ENCODE assay signal across 26 cellular contexts in genomic region chr11:74568028-74568427, GRCh38. TPM values are rescaled to one million over a fixed set of nuclear protein-coding genes. Genes with fewer than 3 reads are reported as not detected.
A peak's percentile ranks its signal among the peaks of the same experiment; 100 is the strongest.
DNase-seq lines count a peak whose midpoint lies in the region; ATAC-seq, FAIRE-seq and TF ChIP-seq lines count a peak whose summit lies in the region.
"Had no signal": no experiment of that assay in that cellular context is flagged by ENCODE, and none has a peak within 500 bp of the region (broad histone marks: within the 10 kb centered on the region; RNA-seq: fewer than 3 reads in every experiment).

No MANE protein-coding gene starts in this region.

- no peaks in the 10 kb centered on the region for H3K36me3 Mint-ChIP-seq in glutamatergic neuron (ENCODE audit: unreplicated experiment)
- no peaks in the 10 kb centered on the region for H3K36me3 Mint-ChIP-seq in nephron (ENCODE audit: low read depth)
- H3K36me3 Mint-ChIP-seq: CD14-positive monocyte; CD4-positive, alpha-beta memory T cell; CD4-positive, CD25-positive, alpha-beta regulatory T cell; CD8-positive, alpha-beta memory T cell had no signal

- H3K4me1 ChIP-seq in OCI-LY3 (ENCODE audit: low read length) (peaks cover 28% of the 10 kb centered on the region), right lobe of liver (peaks cover 0 to 27% (median 0%) of the 10 kb centered on the region in 4 donors), upper lobe of left lung (no peaks in the 10 kb centered on the region)
- H3K4me1 ChIP-seq: BE2C, BLaER1 had no signal

- peaks cover 3% of the 10 kb centered on the region for H3K4me1 Mint-ChIP-seq in glutamatergic neuron (ENCODE audit: low read depth, unreplicated experiment)
- H3K4me1 Mint-ChIP-seq in nephron, result peaks cover 3% of the 10 kb centered on the region
- H3K4me1 Mint-ChIP-seq: CD14-positive monocyte; CD4-positive, alpha-beta memory T cell; CD4-positive, CD25-positive, alpha-beta regulatory T cell; CD8-positive, alpha-beta memory T cell had no signal

- FAIRE-seq in frontal cortex (lab: Jason Lieb, UNC), result no peak
- FAIRE-seq: A204.1, G401.6, GM12891, GM19239 had no signal

- H3K9ac ChIP-seq in OCI-LY3 (ENCODE audit: low read length), result no peak overlapping the region
- H3K9ac ChIP-seq: BLaER1 had no signal

- H3K9me3 Mint-ChIP-seq in glutamatergic neuron (ENCODE audit: unreplicated experiment) (no peaks in the 10 kb centered on the region), nephron (no peaks in the 10 kb centered on the region)
- H3K9me3 Mint-ChIP-seq: CD14-positive monocyte; CD4-positive, alpha-beta memory T cell had no signal

- no peaks in the 10 kb centered on the region for H4K20me1 ChIP-seq in OCI-LY3 (ENCODE audit: insufficient read depth, low read length)
- H4K20me1 ChIP-seq: BLaER1 had no signal

- 0 out of 2 replicates have a peak, but pooled peaks cover 4% of the 10 kb centered on the region for H3K27me3 ChIP-seq in OCI-LY3 (ENCODE audit: low read depth, low read length)
- no peaks in the 10 kb centered on the region for H3K27me3 ChIP-seq in right lobe of liver
- H3K27me3 ChIP-seq in upper lobe of left lung, result no peaks in the 10 kb centered on the region
- H3K27me3 ChIP-seq: BE2C, BLaER1 had no signal

- no peak overlapping the region for H2AFZ ChIP-seq in OCI-LY3 (ENCODE audit: low read depth, low read length)

- H3K9me3 ChIP-seq in OCI-LY3 (ENCODE audit: insufficient read depth, low read length) (no peaks in the 10 kb centered on the region), right lobe of liver (no peaks in the 10 kb centered on the region), upper lobe of left lung (no peaks in the 10 kb centered on the region)
- H3K9me3 ChIP-seq: BE2C, BLaER1 had no signal

- H3K4me2 ChIP-seq in OCI-LY3 (ENCODE audit: low read length), result peak overlapping the region; percentile 6; the same call in 1 of the 2 replicates
- H3K4me2 ChIP-seq: BLaER1 had no signal

- H3K4me3 ChIP-seq in OCI-LY3 (ENCODE audit: low read length) (no peak overlapping the region), right lobe of liver (no peak overlapping the region), upper lobe of left lung (no peak overlapping the region)
- H3K4me3 ChIP-seq: BLaER1 had no signal

- no peaks in the 10 kb centered on the region for H3K79me2 ChIP-seq in OCI-LY3 (ENCODE audit: low read length)

- H3K27me3 Mint-ChIP-seq in glutamatergic neuron (ENCODE audit: unreplicated experiment) (peaks cover 1% of the 10 kb centered on the region), nephron (ENCODE audit: low read depth) (peaks cover 3% of the 10 kb centered on the region)

- WGBS in right lobe of liver (ENCODE audit: insufficient coverage, low coverage, low lambda C conversion rate, missing lambda C conversion rate), result 71% methylated on average over 1 of the region's 1 CpG
- WGBS in upper lobe of left lung, 2 donors, result 88 to 91% methylated on average over 1 of the region's 1 CpG

- TF ChIP-seq POLR2A in right lobe of liver (IDR thresholded peaks at IDR 0.05) (no peak), upper lobe of left lung (IDR thresholded peaks at IDR 0.05) (no peak)

- H3K36me3 ChIP-seq in OCI-LY3 (replicated peaks; ENCODE audit: low read depth, low read length) (no peaks in the 10 kb centered on the region), right lobe of liver (no peaks in the 10 kb centered on the region), upper lobe of left lung (no peaks in the 10 kb centered on the region)
- H3K36me3 ChIP-seq: BE2C, BLaER1 had no signal

- H3K27ac Mint-ChIP-seq in glutamatergic neuron (ENCODE audit: unreplicated experiment), result no peak overlapping the region
- H3K27ac Mint-ChIP-seq in nephron, result peak overlapping the region; percentile 8 to 96 (median 96)
- H3K27ac Mint-ChIP-seq: CD14-positive monocyte; CD4-positive, alpha-beta memory T cell; CD4-positive, CD25-positive, alpha-beta regulatory T cell; CD8-positive, alpha-beta memory T cell had no signal

- ATAC-seq in right lobe of liver (peak; percentile 20 to 78 (median 45)), upper lobe of left lung (ENCODE audit: low FRiP score in 2 of 2) (no peak)

- TF ChIP-seq EP300 in upper lobe of left lung (IDR thresholded peaks at IDR 0.05), result no peak

- intact Hi-C loops in right lobe of liver (cut with DNase I), result no loop called here

- H3K4me3 Mint-ChIP-seq in glutamatergic neuron (ENCODE audit: unreplicated experiment) (peak overlapping the region; percentile 11), nephron (no peak overlapping the region)
- H3K4me3 Mint-ChIP-seq: CD14-positive monocyte; CD4-positive, alpha-beta memory T cell; CD4-positive, CD25-positive, alpha-beta regulatory T cell; CD8-positive, alpha-beta memory T cell had no signal

- no peak for DNase-seq in glutamatergic neuron
- peak in 1 of 3 donors; percentile 58 for DNase-seq in right lobe of liver
- DNase-seq in DMS53 treated with DMSO at 0.1 percent for 48 hours (lab: John Stamatoyannopoulos, UW; ENCODE audit: unreplicated experiment), result no peak
- no peak for DNase-seq in frontal cortex (ENCODE audit: low spot score in 2 of 2)
- DNase-seq in upper lobe of left lung, result no peak
- DNase-seq: 8988T; ACHN; BE2C; C1 segment of cervical spinal cord; CD4-positive, alpha-beta memory T cell; CD4-positive, CD25-positive, alpha-beta regulatory T cell; CD8-positive, alpha-beta memory T cell; COR-L47; DMS 273 treated with DMSO at 0.1 percent for 48 hours; DMS153; DMS53; DMS79 treated with DMSO at 0.1 percent for 48 hours; GF-D8 had no signal

- TF ChIP-seq CTCF in OCI-LY3 (IDR thresholded peaks at IDR 0.05; ENCODE audit: low read depth, low read length), result no peak
- no peak for TF ChIP-seq CTCF in glutamatergic neuron (IDR thresholded peaks at IDR 0.05; ENCODE audit: partially characterized antibody, unreplicated experiment)
- no peak for TF ChIP-seq CTCF in right lobe of liver (IDR thresholded peaks at IDR 0.05)
- TF ChIP-seq CTCF in nephron (IDR thresholded peaks at IDR 0.05; ENCODE audit: unreplicated experiment in 3 of 3), result no peak
- no peak for TF ChIP-seq CTCF in upper lobe of left lung (IDR thresholded peaks at IDR 0.05)

- H3K27ac ChIP-seq in OCI-LY3 (ENCODE audit: low read length) (no peak overlapping the region), right lobe of liver (no peak overlapping the region), upper lobe of left lung (no peak overlapping the region)
- H3K27ac ChIP-seq: BLaER1 had no signal

RNA-seq across cellular contexts. Expression of gene POLD3, which starts 24.4 kb away (rescaled TPM):
- total RNA-seq in glutamatergic neuron (ENCODE audit: unreplicated experiment), result 9.0 TPM
- 1 to 10 TPM; 2.9 to 5.7 (median 5.1) TPM for total RNA-seq in right lobe of liver
- 15.9 TPM for total RNA-seq in frontal cortex
- 10 to 100 TPM in 5 of 6 donors, 1 to 10 TPM in 1; 7.4 to 20.8 (median 16.4) TPM for total RNA-seq in upper lobe of left lung

Comparison
In these comparisons a context has a peak if more than half of its experiments do, and no peak if none do; other contexts are left out.
1. ATAC-seq: peak in right lobe of liver (4 of 4); none in upper lobe of left lung (0 of 2).